12 cellular contexts compared by ENCODE assay signal in genomic region chr16:48542966-48543365, GRCh38.
"Had no signal": no experiment of that assay in that cellular context is flagged by ENCODE, and none has a peak within 500 bp of the region (broad histone marks: within the 10 kb centered on the region; RNA-seq: fewer than 3 reads in every experiment).

No MANE protein-coding gene starts in this region.

- H3K9me3 Mint-ChIP-seq: mesothelial cell of epicardium; stimulated activated naive CD8-positive, alpha-beta T cell treated with anti-CD3 and anti-CD28 coated beads, Interleukin-15, Interleukin-2, amounts not matched to agents 100 ng/mL and 50 ng/mL, for 24 hours had no signal

- H3K4me3 Mint-ChIP-seq: mesothelial cell of epicardium; stimulated activated naive CD8-positive, alpha-beta T cell treated with anti-CD3 and anti-CD28 coated beads, Interleukin-15, Interleukin-2, amounts not matched to agents 100 ng/mL and 50 ng/mL, for 24 hours had no signal

- H3K27ac Mint-ChIP-seq: stimulated activated naive CD8-positive, alpha-beta T cell treated with anti-CD3 and anti-CD28 coated beads, Interleukin-15, Interleukin-2, amounts not matched to agents 100 ng/mL and 50 ng/mL, for 24 hours had no signal

- H3K27me3 ChIP-seq: uterus had no signal

- H3K36me3 ChIP-seq: uterus had no signal

- DNase-seq: activated CD4-positive, CD25-positive, alpha-beta regulatory T cell; activated CD8-positive, alpha-beta memory T cell treated with anti-CD3 and anti-CD28 coated beads, Interleukin-2, amount 50 U/mL, for 48 hours; activated effector memory CD4-positive, alpha-beta T cell treated with Interleukin-2 at 50 U/mL for 16 hours; nucleus accumbens; psoas muscle; SIG-M5; stimulated activated CD4-positive, alpha-beta T cell treated with anti-CD3 and anti-CD28 coated beads, Interleukin-2, amount 100 ng/mL, for 24 hours; uterus had no signal

- H3K9me3 ChIP-seq: lower lobe of right lung, psoas muscle, thoracic aorta, uterus had no signal

- H3K27ac ChIP-seq: lower lobe of right lung, thoracic aorta, uterus had no signal

- H3K27me3 Mint-ChIP-seq: stimulated activated naive CD8-positive, alpha-beta T cell treated with anti-CD3 and anti-CD28 coated beads, Interleukin-15, Interleukin-2, amounts not matched to agents 100 ng/mL and 50 ng/mL, for 24 hours had no signal

- H3K4me1 Mint-ChIP-seq: mesothelial cell of epicardium had no signal

- H3K4me3 ChIP-seq: lower lobe of right lung, psoas muscle, thoracic aorta, uterus had no signal
